In the genomic region with DNA sequence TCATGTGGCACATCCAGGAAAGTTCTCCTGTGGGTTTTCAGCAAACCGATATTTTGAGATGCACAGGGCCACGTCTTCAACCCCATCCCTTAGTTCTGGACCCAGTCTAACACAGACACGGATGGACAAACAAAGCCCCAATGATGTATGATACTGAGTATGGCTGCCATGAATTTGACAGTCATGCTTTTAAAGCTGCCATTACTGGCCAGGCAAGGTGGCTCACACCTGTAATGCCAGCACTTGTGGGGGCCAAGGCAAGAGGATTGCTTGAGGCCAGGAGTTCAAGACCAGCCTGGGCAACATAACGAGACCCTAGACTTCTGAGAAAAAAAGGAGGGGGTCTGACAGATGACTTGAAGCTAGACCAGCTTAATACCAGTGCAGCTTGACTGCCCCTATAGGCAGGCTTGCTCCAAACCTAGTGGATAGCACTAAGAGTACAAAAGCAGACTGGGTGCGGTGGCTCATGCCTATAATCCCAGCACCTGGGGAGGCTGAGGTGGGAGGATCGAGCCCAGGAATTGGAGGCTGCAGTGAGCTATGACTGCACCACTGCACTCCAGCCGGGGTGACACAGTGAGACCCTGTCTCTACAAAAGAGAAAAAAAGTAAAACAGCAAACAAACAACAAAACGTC, we compare ENCODE assay signal across 12 cellular contexts. TPM values are rescaled to one million over a fixed set of nuclear protein-coding genes. Genes with fewer than 3 reads are reported as not detected.
DNase-seq lines count a peak whose midpoint lies in the region; ATAC-seq and TF ChIP-seq lines count a peak whose summit lies in the region.
"Had no signal": no experiment of that assay in that cellular context is flagged by ENCODE, and none has a peak within 500 bp of the region (broad histone marks: within the 10 kb centered on the region; RNA-seq: fewer than 3 reads in every experiment).

No MANE protein-coding gene starts in this region.

- ATAC-seq in GM18520 (IDR thresholded peaks at IDR 0.05; ENCODE audit: unreplicated experiment): no peak
- ATAC-seq: activated CD4-positive, CD25-positive, alpha-beta regulatory T cell treated with anti-CD3 and anti-CD28 coated beads, Interleukin-2, amount 50 U/mL, for 24 hours had no signal

- no peak overlapping the region for H3K4me2 ChIP-seq in OCI-LY7 (ENCODE audit: low read length)

- no peaks in the 10 kb centered on the region for H3K9me3 ChIP-seq in OCI-LY7 (ENCODE audit: low read length)
- H3K9me3 ChIP-seq: SJSA1 had no signal

- no TSS peak for BruUV-seq in OCI-LY7 (replicated peaks; lab: Mats Ljungman, UMichigan)

- TF ChIP-seq CTCF in OCI-LY7 (conservative IDR thresholded peaks at IDR 0.05; ENCODE audit: low read length) (peak; percentile 55), kidney epithelial cell (IDR thresholded peaks at IDR 0.05; ENCODE audit: insufficient read depth, low read length, poor library complexity, severe bottlenecking) (peak; percentile 8)

- POLR2A ChIA-PET in OCI-LY7 (lab: Charles Lee): interaction anchor here (0.6 to 1.6 kb wide), 3 partner anchors 9 to 16 kb away, joined by 3 to 6 read pairs (median 4); no protein-coding TSS in a partner anchor

- no peak overlapping the region for H3K27ac ChIP-seq in OCI-LY7 (ENCODE audit: low read depth, low read length, poor library complexity, severe bottlenecking)
- H3K27ac ChIP-seq: SJSA1 had no signal

- H2AFZ ChIP-seq in OCI-LY7 (ENCODE audit: low read length): no peak overlapping the region

- no peaks in the 10 kb centered on the region for H3K9me2 ChIP-seq in OCI-LY7 (ENCODE audit: insufficient read depth, low read length)

- H3K27me3 ChIP-seq in kidney epithelial cell (ENCODE audit: control insufficient read depth, insufficient read depth, low read length): peaks cover 3% of the 10 kb centered on the region

- H3K36me3 ChIP-seq in OCI-LY7 (ENCODE audit: insufficient read depth, low read length): no peaks in the 10 kb centered on the region
- no peaks in the 10 kb centered on the region for H3K36me3 ChIP-seq in kidney epithelial cell (ENCODE audit: control insufficient read depth, insufficient read depth, low read length)
- H3K36me3 ChIP-seq: SJSA1 had no signal

- peak; percentile 36 for DNase-seq in DMS 273 (lab: John Stamatoyannopoulos, UW; ENCODE audit: unreplicated experiment)
- DNase-seq in DMS 273 treated with DMSO at 0.1 percent for 48 hours (lab: John Stamatoyannopoulos, UW): no peak
- DNase-seq in OCI-LY7 (ENCODE audit: low spot score): peak; percentile 48
- DNase-seq in kidney epithelial cell (ENCODE audit: low read depth): no peak
- no peak for DNase-seq in dedifferentiated amniotic fluid mesenchymal stem cell (ENCODE audit: extremely low spot score)
- DNase-seq: 8988T; NCI-H345; stimulated activated CD4-positive, alpha-beta T cell treated with anti-CD3 and anti-CD28 coated beads, Interleukin-4, amount 100 ng/mL, for 4 hours; substantia nigra had no signal

- CTCF ChIA-PET in OCI-LY7 (lab: Charles Lee; ENCODE audit: unreplicated experiment): no interaction called here

- no peaks in the 10 kb centered on the region for H3K4me1 ChIP-seq in OCI-LY7 (ENCODE audit: insufficient read depth, low read length, poor library complexity, severe bottlenecking)
- H3K4me1 ChIP-seq: SJSA1 had no signal

- H3K79me2 ChIP-seq in OCI-LY7 (ENCODE audit: insufficient read depth, low read depth, low read length): no peaks in the 10 kb centered on the region

- intact Hi-C loops in OCI-LY7 (cut with micrococcal nuclease; ENCODE audit: unreplicated experiment): no loop called here

- no peak overlapping the region for H3K4me3 ChIP-seq in OCI-LY7 (ENCODE audit: low read depth, low read length, poor library complexity, severe bottlenecking)
- no peak overlapping the region for H3K4me3 ChIP-seq in kidney epithelial cell (ENCODE audit: low read depth, low read length)
- H3K4me3 ChIP-seq: SJSA1 had no signal

- H4K20me1 ChIP-seq in OCI-LY7 (ENCODE audit: insufficient read depth, low read length): no peaks in the 10 kb centered on the region

RNA-seq across cellular contexts. Expression of gene ZNF629, which starts 10.8 kb away (rescaled TPM):
- 1.9 and 2.5 TPM in 2 replicates for total RNA-seq in OCI-LY7 (2014; rRNA removed; shearing (Covaris generic))
- total RNA-seq in OCI-LY7 (2022) (1.0 and 1.1 TPM in 2 replicates), kidney epithelial cell (22.8 and 23.9 TPM in 2 replicates)

RNA-seq across cellular contexts. Expression of gene RNF40, which starts 35.7 kb away (rescaled TPM):
- 54.8 and 70.5 TPM in 2 replicates for total RNA-seq in OCI-LY7 (2014; rRNA removed; shearing (Covaris generic))
- total RNA-seq in OCI-LY7 (2022) (108 and 120 TPM in 2 replicates), kidney epithelial cell (101 and 130 TPM in 2 replicates)

RNA-seq across cellular contexts. Expression of gene CFAP119, which starts 35.9 kb away (rescaled TPM):
- total RNA-seq in OCI-LY7 (2014; rRNA removed; shearing (Covaris generic)): 20.7 and 27.4 TPM in 2 replicates
- total RNA-seq in OCI-LY7 (2022) (25.0 and 27.4 TPM in 2 replicates), kidney epithelial cell (1.6 and 5.7 TPM in 2 replicates)

RNA-seq across cellular contexts. Expression of gene PHKG2, which starts 49.6 kb away (rescaled TPM):
- 37.6 and 40.5 TPM in 2 replicates for total RNA-seq in OCI-LY7 (2014; rRNA removed; shearing (Covaris generic))
- total RNA-seq in OCI-LY7 (2022) (41.9 and 46.5 TPM in 2 replicates), kidney epithelial cell (23.6 and 32.3 TPM in 2 replicates)

Comparison
In these comparisons a context has a peak if more than half of its experiments do, and no peak if none do; other contexts are left out.
1. DNase-seq: peak in DMS 273 (single experiment) and OCI-LY7 (single experiment); none in DMS 273 treated with DMSO at 0.1 percent for 48 hours (single experiment), kidney epithelial cell (single experiment) and dedifferentiated amniotic fluid mesenchymal stem cell (single experiment).